1 cellular context compared by ENCODE assay signal in genomic region chr9:137550958-137551655, GRCh38.
TF ChIP-seq lines count a peak whose summit lies in the region.

No MANE protein-coding gene starts in this region.

TF ChIP-seq in liver, 16 proteins besides CTCF, POLR2A, EP300 and RAD21 (continued from another document):
- no peak for TF ChIP-seq NR2F2 (IDR thresholded peaks at IDR 0.05)
- TF ChIP-seq GABPA (IDR thresholded peaks at IDR 0.05 in 1 of 2, conservative IDR thresholded peaks at IDR 0.05 in 1 of 2): no peak
- TF ChIP-seq RXRA (IDR thresholded peaks at IDR 0.05): no peak
- no peak for TF ChIP-seq HNF4A (conservative IDR thresholded peaks at IDR 0.05)
- TF ChIP-seq FOXA2 (IDR thresholded peaks at IDR 0.05): no peak
- no peak for TF ChIP-seq JUND (IDR thresholded peaks at IDR 0.05)
- no peak for TF ChIP-seq ATF3 (IDR thresholded peaks at IDR 0.05)
- TF ChIP-seq TAF1 (conservative IDR thresholded peaks at IDR 0.05): no peak
- TF ChIP-seq MAX (IDR thresholded peaks at IDR 0.05): no peak
- TF ChIP-seq FOXA1 (IDR thresholded peaks at IDR 0.05): no peak
- TF ChIP-seq EGR1 (IDR thresholded peaks at IDR 0.05; ENCODE audit: low read depth in 2 of 2): no peak
- no peak for TF ChIP-seq ZBTB33 (IDR thresholded peaks at IDR 0.05)
- no peak for TF ChIP-seq SP1 (IDR thresholded peaks at IDR 0.05)
